1 cellular context compared by ENCODE assay signal in genomic region chr1:154327466-154328317, GRCh38.
TF ChIP-seq lines count a peak whose summit lies in the region.

No MANE protein-coding gene starts in this region.

TF ChIP-seq in H1, 55 proteins besides CTCF, POLR2A, EP300 and RAD21:
- TF ChIP-seq POLR2AphosphoS5 (IDR thresholded peaks at IDR 0.05; ENCODE audit: low read depth, low read length) (no peak), RBBP5 (IDR thresholded peaks at IDR 0.05; ENCODE audit: borderline replicate concordance, low read depth, low read length) (0 out of 2 replicates have a peak, but pooled peaks have one; percentile 18)
